15 cellular contexts compared by ENCODE assay signal in genomic region chr13:37690361-37690760, GRCh38.
DNase-seq lines count a peak whose midpoint lies in the region; ATAC-seq and TF ChIP-seq lines count a peak whose summit lies in the region.
"Had no signal": no experiment of that assay in that cellular context is flagged by ENCODE, and none has a peak within 500 bp of the region (broad histone marks: within the 10 kb centered on the region; RNA-seq: fewer than 3 reads in every experiment).

No MANE protein-coding gene starts in this region.

- H3K4me2 ChIP-seq in mesenchymal stem cell (ENCODE audit: low read length, poor library complexity, severe bottlenecking): no peak overlapping the region

- DNase-seq in MG63: peak; percentile 32
- DNase-seq in epithelial cell of esophagus (ENCODE audit: low read depth): peak; percentile 2
- peak; percentile 36 for DNase-seq in mesenchymal stem cell
- DNase-seq in NCI-H1930 (lab: John Stamatoyannopoulos, UW): no peak
- no peak for DNase-seq in cerebellar nuclear complex (lab: John Stamatoyannopoulos, UW)
- DNase-seq: C1 segment of cervical spinal cord; Calu3; CD4-positive, alpha-beta memory T cell; COR-L47; DMS53; DMS79 treated with DMSO at 0.1 percent for 48 hours; GM23248; H7; HCEC 1CT had no signal

- H3K9me3 ChIP-seq in MG63 (no peaks in the 10 kb centered on the region), mesenchymal stem cell (ENCODE audit: control insufficient read depth, low read length) (no peaks in the 10 kb centered on the region)

- 56% methylated on average over 4 of the region's 5 CpGs for WGBS in mesenchymal stem cell

- H3K14ac ChIP-seq in mesenchymal stem cell (ENCODE audit: low read length in 2 of 2): no peak overlapping the region

- H3K27me3 ChIP-seq in MG63 (no peaks in the 10 kb centered on the region), mesenchymal stem cell (ENCODE audit: control insufficient read depth in 1 of 2, insufficient read depth in 1 of 2, low read length in 2 of 2) (no peaks in the 10 kb centered on the region)

- no peaks in the 10 kb centered on the region for H3K4me1 ChIP-seq in mesenchymal stem cell (ENCODE audit: control insufficient read depth, insufficient read depth, low read depth, low read length)

- no peak overlapping the region for H3K9ac ChIP-seq in mesenchymal stem cell (ENCODE audit: low read length)
- H3K9ac ChIP-seq: GM23248 had no signal

- no peak overlapping the region for H4K91ac ChIP-seq in mesenchymal stem cell (ENCODE audit: low read length)

- no peak overlapping the region for H3K4ac ChIP-seq in mesenchymal stem cell (ENCODE audit: low read depth in 1 of 2, low read length in 2 of 2)

- H2BK15ac ChIP-seq in mesenchymal stem cell (ENCODE audit: low read depth, poor library complexity, severe bottlenecking): no peak overlapping the region

- H4K8ac ChIP-seq in mesenchymal stem cell (ENCODE audit: low read length): no peak overlapping the region

- H2BK5ac ChIP-seq in mesenchymal stem cell (ENCODE audit: low read depth, low read length, poor library complexity, severe bottlenecking): no peak overlapping the region

- ATAC-seq in GM18867 (IDR thresholded peaks at IDR 0.05; ENCODE audit: unreplicated experiment): no peak

- peak overlapping the region in 1 of 2 experiments; percentile 43 for H3K18ac ChIP-seq in mesenchymal stem cell (ENCODE audit: low read depth in 1 of 2, low read length in 2 of 2)

- H3K36me3 ChIP-seq in MG63: no peaks in the 10 kb centered on the region
- H3K36me3 ChIP-seq in mesenchymal stem cell (ENCODE audit: control insufficient read depth in 1 of 2, insufficient read depth in 2 of 2, low read depth in 1 of 2, low read length in 2 of 2): no peaks in the 10 kb centered on the region

- H2BK12ac ChIP-seq in mesenchymal stem cell (ENCODE audit: low read length in 2 of 2): no peak overlapping the region

- TF ChIP-seq CTCF in epithelial cell of esophagus (IDR thresholded peaks at IDR 0.05; ENCODE audit: insufficient read depth, low read depth, low read length, missing control alignments): no peak

- H3K4me3 ChIP-seq in MG63 (no peak overlapping the region), epithelial cell of esophagus (ENCODE audit: low read length) (no peak overlapping the region), mesenchymal stem cell (ENCODE audit: insufficient read depth in 1 of 2, low read depth in 1 of 2, low read length in 2 of 2) (no peak overlapping the region)
- H3K4me3 ChIP-seq: GM23248 had no signal

- no peak overlapping the region for H3K23ac ChIP-seq in mesenchymal stem cell (ENCODE audit: low read length in 2 of 2)

- H2AFZ ChIP-seq in mesenchymal stem cell (ENCODE audit: low read depth, low read length): no peak overlapping the region
- H2AFZ ChIP-seq: GM23248 had no signal

- no peak overlapping the region for H2AK5ac ChIP-seq in mesenchymal stem cell (ENCODE audit: low read length, severe bottlenecking)

- no peaks in the 10 kb centered on the region for H3K79me1 ChIP-seq in mesenchymal stem cell (replicated peaks; ENCODE audit: low read length, poor library complexity, severe bottlenecking)

- no peak overlapping the region for H2BK120ac ChIP-seq in mesenchymal stem cell (ENCODE audit: low read depth, low read length)

- no peak overlapping the region for H3K27ac ChIP-seq in mesenchymal stem cell (ENCODE audit: low read length, poor library complexity, severe bottlenecking)
- H3K27ac ChIP-seq: GM23248 had no signal

Comparison
In these comparisons a context has a peak if more than half of its experiments do, and no peak if none do; other contexts are left out.
1. DNase-seq: peak in MG63 (single experiment), epithelial cell of esophagus (single experiment) and mesenchymal stem cell (single experiment); none in NCI-H1930 (0 of 2) and cerebellar nuclear complex (0 of 2).